18 cellular contexts compared by ENCODE assay signal in genomic region chr17:39062846-39063680, GRCh38.
A peak's percentile ranks its signal among the peaks of the same experiment; 100 is the strongest.
DNase-seq lines count a peak whose midpoint lies in the region; ATAC-seq, FAIRE-seq and TF ChIP-seq lines count a peak whose summit lies in the region.
"Had no signal": no experiment of that assay in that cellular context is flagged by ENCODE, and none has a peak within 500 bp of the region (broad histone marks: within the 10 kb centered on the region; RNA-seq: fewer than 3 reads in every experiment).

No MANE protein-coding gene starts in this region.

- no peak for TF ChIP-seq CTCF in osteoblast (IDR thresholded peaks at IDR 0.05; ENCODE audit: extremely low read depth, low read depth, low read length)

- DNase-seq in EL (peak; percentile 51), HTR-8/SVneo (ENCODE audit: insufficient read length, low spot score) (no peak), osteoblast (ENCODE audit: insufficient read length, low spot score, missing footprints) (no peak), NCI-H345 treated with DMSO at 0.1 percent for 48 hours (lab: John Stamatoyannopoulos, UW; ENCODE audit: unreplicated experiment) (no peak)
- no peak for DNase-seq in central memory CD8-positive, alpha-beta T cell (ENCODE audit: low spot score in 2 of 2)
- no peak for DNase-seq in activated naive CD8-positive, alpha-beta T cell treated with anti-CD3 and anti-CD28 coated beads for 36 hours
- DNase-seq: DND-41; effector CD8-positive, alpha-beta T cell; nephron progenitor cell; right cardiac atrium; stimulated activated CD4-positive, alpha-beta T cell treated with anti-CD3 and anti-CD28 coated beads, Interleukin-1b, Interleukin-23, amount 100 ng/mL, for 48 hours had no signal

- H3K4me2 ChIP-seq in osteoblast (ENCODE audit: insufficient read depth, low read length): peak overlapping the region; percentile 47

- peaks cover 26% of the 10 kb centered on the region for H3K4me1 ChIP-seq in osteoblast (ENCODE audit: insufficient read depth, low read length)

- H3K27ac ChIP-seq in osteoblast (ENCODE audit: low read depth, low read length): no peak overlapping the region
- H3K27ac ChIP-seq: cardiac muscle cell, gastroesophageal sphincter had no signal

- H3K9me3 ChIP-seq in osteoblast (ENCODE audit: low read depth, low read length): no peaks in the 10 kb centered on the region
- H3K9me3 ChIP-seq: gastroesophageal sphincter had no signal

- no peak overlapping the region for H3K4me3 Mint-ChIP-seq in central memory CD8-positive, alpha-beta T cell
- H3K4me3 Mint-ChIP-seq in activated naive CD8-positive, alpha-beta T cell treated with anti-CD3 and anti-CD28 coated beads for 36 hours: no peak overlapping the region
- H3K4me3 Mint-ChIP-seq: CD14-positive monocyte, nephron progenitor cell had no signal

- H4K20me1 ChIP-seq in osteoblast (ENCODE audit: insufficient read depth, low read length): no peaks in the 10 kb centered on the region

- no peak overlapping the region for H3K4me3 ChIP-seq in osteoblast (ENCODE audit: insufficient read depth, low read length)
- H3K4me3 ChIP-seq: cardiac muscle cell, gastroesophageal sphincter had no signal

- ATAC-seq in central memory CD8-positive, alpha-beta T cell (replicated peaks; ENCODE audit: extremely low read depth, poor library complexity, severe bottlenecking): no peak
- no peak for ATAC-seq in HG03108 (IDR thresholded peaks at IDR 0.05; ENCODE audit: unreplicated experiment)
- ATAC-seq in HG02840 (IDR thresholded peaks at IDR 0.05; ENCODE audit: low FRiP score, unreplicated experiment): no peak
- ATAC-seq: activated CD4-positive, CD25-positive, alpha-beta regulatory T cell treated with anti-CD3 and anti-CD28 coated beads, Interleukin-2, amount 50 U/mL, for 24 hours; gastroesophageal sphincter; Right ventricle myocardium inferior had no signal

- H3K27ac Mint-ChIP-seq in central memory CD8-positive, alpha-beta T cell (ENCODE audit: low read depth): peak overlapping the region; percentile 2
- no peak overlapping the region for H3K27ac Mint-ChIP-seq in activated naive CD8-positive, alpha-beta T cell treated with anti-CD3 and anti-CD28 coated beads for 36 hours
- H3K27ac Mint-ChIP-seq: CD14-positive monocyte, nephron progenitor cell had no signal

- H3K27me3 ChIP-seq in osteoblast (ENCODE audit: insufficient read depth, low read length): peaks cover 24% of the 10 kb centered on the region
- H3K27me3 ChIP-seq: cardiac muscle cell, gastroesophageal sphincter had no signal

- no peaks in the 10 kb centered on the region for H3K36me3 Mint-ChIP-seq in central memory CD8-positive, alpha-beta T cell (ENCODE audit: insufficient read depth)
- no peaks in the 10 kb centered on the region for H3K36me3 Mint-ChIP-seq in activated naive CD8-positive, alpha-beta T cell treated with anti-CD3 and anti-CD28 coated beads for 36 hours
- H3K36me3 Mint-ChIP-seq: CD14-positive monocyte had no signal

- H3K36me3 ChIP-seq in osteoblast (ENCODE audit: insufficient read depth, low read length): no peaks in the 10 kb centered on the region
- H3K36me3 ChIP-seq: cardiac muscle cell, gastroesophageal sphincter had no signal

- peak; percentile 69 for FAIRE-seq in HTR-8/SVneo (lab: Jason Lieb, UNC)

- no peak overlapping the region for H2AFZ ChIP-seq in osteoblast (ENCODE audit: low read length)

- H3K4me1 Mint-ChIP-seq in central memory CD8-positive, alpha-beta T cell: peaks cover 16% of the 10 kb centered on the region
- H3K4me1 Mint-ChIP-seq in activated naive CD8-positive, alpha-beta T cell treated with anti-CD3 and anti-CD28 coated beads for 36 hours: peaks cover 2% of the 10 kb centered on the region

- no peaks in the 10 kb centered on the region for H3K9me3 Mint-ChIP-seq in central memory CD8-positive, alpha-beta T cell
- H3K9me3 Mint-ChIP-seq in activated naive CD8-positive, alpha-beta T cell treated with anti-CD3 and anti-CD28 coated beads for 36 hours: no peaks in the 10 kb centered on the region
- H3K9me3 Mint-ChIP-seq: CD14-positive monocyte, nephron progenitor cell had no signal

- H3K79me2 ChIP-seq in osteoblast (ENCODE audit: insufficient read depth, low read length): no peaks in the 10 kb centered on the region

- no peaks in the 10 kb centered on the region for H3K27me3 Mint-ChIP-seq in central memory CD8-positive, alpha-beta T cell
- H3K27me3 Mint-ChIP-seq in activated naive CD8-positive, alpha-beta T cell treated with anti-CD3 and anti-CD28 coated beads for 36 hours: no peaks in the 10 kb centered on the region
